8 cellular contexts compared by ENCODE assay signal in genomic region chr16:10876799-10877341, GRCh38. TPM values are rescaled to one million over a fixed set of nuclear protein-coding genes. Genes with fewer than 3 reads are reported as not detected.
DNase-seq lines count a peak whose midpoint lies in the region; ATAC-seq and TF ChIP-seq lines count a peak whose summit lies in the region.

Gene CIITA (plus strand): TSS chr16:10877202. CDS start chr16:10877331, 129 bp downstream.

- TF ChIP-seq CTCF in glutamatergic neuron (IDR thresholded peaks at IDR 0.05; ENCODE audit: partially characterized antibody, unreplicated experiment) = no peak

- H3K27ac Mint-ChIP-seq in glutamatergic neuron (ENCODE audit: unreplicated experiment) = no peak within 1 kb of the TSS

- DNase-seq in Right ventricle myocardium inferior (ENCODE audit: missing footprints) (peak; percentile 92), cardiac septum (ENCODE audit: low spot score) (no peak), NCI-H526 (lab: John Stamatoyannopoulos, UW) (peak; percentile 43 to 65), glutamatergic neuron (no peak), smooth muscle cell of the brain vasculature (ENCODE audit: low read depth, low spot score) (peak; percentile 12), NCI-H748 treated with DMSO at 0.1 percent for 48 hours (lab: John Stamatoyannopoulos, UW) (no peak)
- peak; percentile 73 for DNase-seq in activated T-cell treated with anti-CD3 and anti-CD28 coated beads, Interleukin-2, amount 50 U/mL, for 48 hours

- peaks cover under 1% of the 10 kb centered on the region for H3K36me3 Mint-ChIP-seq in glutamatergic neuron (ENCODE audit: unreplicated experiment)

- H3K4me3 Mint-ChIP-seq in glutamatergic neuron (ENCODE audit: unreplicated experiment) = peak within 1 kb of the TSS; percentile 46

- H3K27me3 Mint-ChIP-seq in glutamatergic neuron (ENCODE audit: unreplicated experiment) = peaks cover 9% of the 10 kb centered on the region

- peaks cover 20% of the 10 kb centered on the region for H3K4me1 Mint-ChIP-seq in glutamatergic neuron (ENCODE audit: low read depth, unreplicated experiment)

- intact Hi-C loops in Right ventricle myocardium inferior (cut with DNase I) = no loop called here
- intact Hi-C loops in cardiac septum (cut with DNase I) = loop anchor here (5.0 kb wide), 1 partner anchor 40 kb away; no protein-coding TSS in a partner anchor

- peaks cover 3% of the 10 kb centered on the region for H3K9me3 Mint-ChIP-seq in glutamatergic neuron (ENCODE audit: unreplicated experiment)

- ATAC-seq in Right ventricle myocardium inferior = peak; percentile 48
- ATAC-seq in HG02798 (IDR thresholded peaks at IDR 0.05; ENCODE audit: poor library complexity, unreplicated experiment) = peak; percentile 70

RNA-seq across cellular contexts. Expression of gene CIITA, which starts in this region (rescaled TPM):
- total RNA-seq in Right ventricle myocardium inferior (11.0 TPM), cardiac septum (7.2 TPM), glutamatergic neuron (ENCODE audit: unreplicated experiment) (0.69 TPM)

Comparison
In these comparisons a context has a peak if more than half of its experiments do, and no peak if none do; other contexts are left out.
1. DNase-seq: peak in Right ventricle myocardium inferior (single experiment), NCI-H526 (2 of 2), activated T-cell treated with anti-CD3 and anti-CD28 coated beads, Interleukin-2, amount 50 U/mL, for 48 hours (2 of 2) and smooth muscle cell of the brain vasculature (single experiment); none in cardiac septum (single experiment), glutamatergic neuron (single experiment) and NCI-H748 treated with DMSO at 0.1 percent for 48 hours (single experiment).